ENCODE assay signal across 8 cellular contexts in the genomic region with DNA sequence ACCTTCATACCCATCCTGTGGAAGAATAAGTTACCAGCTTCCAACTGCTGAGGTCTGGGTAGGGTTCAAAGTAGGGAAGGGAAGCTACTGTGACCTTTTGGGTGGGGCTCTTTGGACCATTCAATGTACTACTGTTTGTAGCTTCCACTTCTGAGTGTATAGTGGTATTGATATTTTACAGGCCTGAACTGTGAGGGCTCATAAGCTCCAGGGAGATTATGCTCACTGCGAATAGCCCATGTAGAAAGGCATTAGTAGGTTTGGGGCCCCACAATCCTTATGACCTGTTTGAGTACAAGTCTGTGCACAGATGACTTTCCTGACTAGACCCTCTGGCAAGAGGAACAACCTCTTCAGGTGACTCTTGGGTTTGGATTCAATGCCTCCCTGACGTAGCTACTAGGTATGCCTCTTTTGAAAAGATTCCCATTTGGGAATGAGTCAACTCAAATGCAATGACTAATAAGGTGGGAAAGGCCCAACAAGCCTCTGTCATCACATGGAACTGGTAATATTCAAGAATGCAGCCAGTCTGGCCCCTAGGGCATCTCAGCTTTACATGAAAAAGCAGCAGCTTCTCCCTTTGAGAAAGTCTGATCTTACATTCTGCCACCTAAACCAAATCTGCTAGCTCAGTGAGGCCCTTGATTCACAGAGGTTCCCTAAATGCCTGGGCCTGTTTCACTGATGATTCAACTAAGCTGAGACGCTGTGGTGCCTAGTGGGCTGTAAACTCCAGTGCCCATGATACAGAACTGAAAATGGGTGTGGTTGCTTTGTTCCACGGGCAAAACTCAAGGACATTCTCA.
A peak's percentile ranks its signal among the peaks of the same experiment; 100 is the strongest.
DNase-seq lines count a peak whose midpoint lies in the region; ATAC-seq and TF ChIP-seq lines count a peak whose summit lies in the region.

No MANE protein-coding gene starts in this region.

- peak overlapping the region; percentile 65 for H3K4me2 ChIP-seq in PC-9

- no peaks in the 10 kb centered on the region for H3K27me3 ChIP-seq in PC-9 (ENCODE audit: insufficient read depth, low read depth)

- no peak for TF ChIP-seq CTCF in PC-9 (conservative IDR thresholded peaks at IDR 0.05)

- H3K27ac ChIP-seq in PC-9, result peak overlapping the region; percentile 92

- peaks cover 22% of the 10 kb centered on the region for H3F3A ChIP-seq in PC-9 (ENCODE audit: insufficient read depth, low read depth)

- H3K9me2 ChIP-seq in PC-9 (ENCODE audit: insufficient read depth), result no peaks in the 10 kb centered on the region

- DNase-seq in activated T-cell treated with anti-CD3 and anti-CD28 coated beads for 48 hours (ENCODE audit: low read depth) (peak; percentile 12), activated T-cell treated with anti-CD3 and anti-CD28 coated beads for 4 hours (no peak), PC-9 (peak; percentile 75 to 92), fibroblast of gingiva (ENCODE audit: low read depth) (peak; percentile 79), KBM-7 (no peak), NCI-H446 treated with DMSO at 0.1 percent for 48 hours (lab: John Stamatoyannopoulos, UW) (no peak)
- DNase-seq in stimulated activated CD4-positive, alpha-beta T cell treated with anti-CD3 and anti-CD28 coated beads, TNF-alpha, amount 100 ng/mL, for 48 hours (ENCODE audit: low read depth in 3 of 3), result peak in 2 of 3 donors; percentile 15 to 21

- in situ Hi-C loops in KBM-7 (cut with MboI; ENCODE audit: low pct_unique_long_range_greater_than_20kb, low sequenced_read_pairs), result no loop called here

- POLR2A ChIA-PET in PC-9 (lab: Charles Lee; ENCODE audit: unreplicated experiment), result interaction anchor here (0.5 to 0.6 kb wide), 3 partner anchors 28 to 1719 kb away, joined by 4 to 5 read pairs (median 4); no protein-coding TSS in a partner anchor

- H3K36me3 ChIP-seq in PC-9 (ENCODE audit: low read depth), result no peaks in the 10 kb centered on the region

- H3K79me2 ChIP-seq in PC-9 (ENCODE audit: low read depth), result peaks cover 40% of the 10 kb centered on the region

- peak; percentile 77 for ATAC-seq in HG02610 (IDR thresholded peaks at IDR 0.05; ENCODE audit: unreplicated experiment)

- no peaks in the 10 kb centered on the region for H3K9me3 ChIP-seq in PC-9 (ENCODE audit: insufficient read depth, low read depth)

- H3K4me1 ChIP-seq in PC-9 (replicated peaks; ENCODE audit: insufficient read depth), result peaks cover 20% of the 10 kb centered on the region

- 0 out of 2 replicates have a peak overlapping the region, but pooled peaks have one; percentile 9 for H2AFZ ChIP-seq in PC-9

- peaks cover 3% of the 10 kb centered on the region; the same call in 1 of the 2 replicates for H4K20me1 ChIP-seq in PC-9 (ENCODE audit: insufficient read depth)

- intact Hi-C loops in PC-9 (cut with micrococcal nuclease; ENCODE audit: unreplicated experiment), result loop anchor here (1.0 kb wide), 1 partner anchor 79 kb away; the partner anchor contains the start of gene ABI1

- BruUV-seq in PC-9 (replicated peaks; lab: Mats Ljungman, UMichigan), result TSS peak; percentile 47

- CTCF ChIA-PET in PC-9 (lab: Charles Lee), result interaction anchor here (0.7 to 1.0 kb wide), 2 partner anchors 23 to 57 kb away, joined by 5 to 8 read pairs; no protein-coding TSS in a partner anchor

- H3K4me3 ChIP-seq in PC-9, result no peak overlapping the region

Comparison
In these comparisons a context has a peak if more than half of its experiments do, and no peak if none do; other contexts are left out.
1. DNase-seq: peak in activated T-cell treated with anti-CD3 and anti-CD28 coated beads for 48 hours (single experiment), PC-9 (2 of 2), fibroblast of gingiva (single experiment) and stimulated activated CD4-positive, alpha-beta T cell treated with anti-CD3 and anti-CD28 coated beads, TNF-alpha, amount 100 ng/mL, for 48 hours (2 of 3); none in activated T-cell treated with anti-CD3 and anti-CD28 coated beads for 4 hours (single experiment), KBM-7 (single experiment) and NCI-H446 treated with DMSO at 0.1 percent for 48 hours (single experiment).